26 cellular contexts compared by ENCODE assay signal in the genomic region with DNA sequence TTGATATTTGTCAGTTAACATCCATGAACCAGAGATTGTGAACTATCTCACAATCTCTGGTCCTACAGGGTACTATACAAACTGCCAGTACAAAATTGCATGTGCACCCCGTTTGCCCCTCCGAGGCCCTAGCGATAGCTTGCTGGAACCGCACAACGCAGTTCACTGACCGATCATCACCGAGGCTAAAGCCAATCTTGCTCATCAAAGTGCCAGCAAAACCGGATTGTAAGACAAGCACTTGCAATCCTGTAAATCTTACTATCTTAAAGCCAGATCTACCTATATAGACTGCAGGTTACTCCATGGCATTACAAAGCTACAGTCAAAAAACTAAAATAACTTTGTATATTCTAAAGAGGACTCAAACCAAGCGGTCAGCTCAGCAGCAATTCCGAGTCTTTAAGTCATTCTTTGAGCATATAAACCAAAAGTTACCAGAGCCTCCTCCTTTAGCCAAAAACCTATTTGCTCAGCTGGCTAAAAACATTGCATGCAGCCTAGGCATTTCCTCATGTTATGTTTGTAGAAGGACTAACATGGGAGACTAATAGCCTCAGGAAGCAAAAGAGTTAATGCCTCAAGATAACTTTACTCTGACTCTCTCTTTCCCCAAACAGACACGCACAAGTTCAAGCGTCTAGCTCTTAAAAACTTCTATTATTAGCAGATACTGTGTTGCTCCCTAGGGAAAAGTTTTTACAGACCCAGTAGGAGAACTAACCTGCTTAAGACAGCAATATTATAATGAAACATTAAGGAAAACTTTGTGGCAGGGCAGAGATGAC. TPM values are rescaled to one million over a fixed set of nuclear protein-coding genes. Genes with fewer than 3 reads are reported as not detected.
DNase-seq lines count a peak whose midpoint lies in the region; ATAC-seq, FAIRE-seq and TF ChIP-seq lines count a peak whose summit lies in the region.
"Had no signal": no experiment of that assay in that cellular context is flagged by ENCODE, and none has a peak within 500 bp of the region (broad histone marks: within the 10 kb centered on the region; RNA-seq: fewer than 3 reads in every experiment).

No MANE protein-coding gene starts in this region.

- DNase-seq in left ventricle myocardium inferior, result no peak
- no peak for DNase-seq in left cardiac atrium
- no peak for DNase-seq in GM12878 (ENCODE audit: low read depth, low spot score)
- DNase-seq in glomerular endothelial cell (ENCODE audit: extremely low read depth, low read depth, low spot score), result peak; percentile 56
- no peak for DNase-seq in aorta
- no peak for DNase-seq in NCI-H2029 (lab: John Stamatoyannopoulos, UW)
- no peak for DNase-seq in iPS-NIHi11 (ENCODE audit: low spot score)
- DNase-seq in amniotic stem cell (lab: John Stamatoyannopoulos, UW), result no peak
- DNase-seq: ACHN; activated CD4-positive, alpha-beta T cell treated with anti-CD3 and anti-CD28 coated beads, Interleukin-2, amount 50 U/mL, for 1 hour; activated CD8-positive, alpha-beta memory T cell treated with anti-CD3 and anti-CD28 coated beads, Interleukin-2, amount 50 U/mL, for 48 hours; activated gamma-delta T cell treated with Interleukin-2 at 50 U/mL for 16 hours; CD8-positive, alpha-beta T cell; colonic mucosa; foreskin melanocyte; KBM-7; NCI-H2081; NCI-H526 treated with DMSO at 0.1 percent for 48 hours; psoas muscle; SHP77 treated with DMSO at 0.1 percent for 48 hours; stimulated activated CD8-positive, alpha-beta memory T cell treated with anti-CD3 and anti-CD28 coated beads, Interleukin-4, amount 100 ng/mL, for 48 hours; substantia nigra; T-cell had no signal

- no peak for TF ChIP-seq EP300 in GM12878 (IDR thresholded peaks at IDR 0.05; ENCODE audit: borderline replicate concordance in 1 of 2, control insufficient read depth in 1 of 2, low read depth in 2 of 2, low read length in 2 of 2)

- TF ChIP-seq CTCF in left ventricle myocardium inferior (IDR thresholded peaks at IDR 0.05; ENCODE audit: borderline replicate concordance), result no peak
- TF ChIP-seq CTCF in GM12878 (IDR thresholded peaks at IDR 0.05 in 2 of 3, conservative IDR thresholded peaks at IDR 0.05 in 1 of 3; ENCODE audit: control insufficient read depth in 2 of 3, extremely low read depth in 1 of 3, insufficient read depth in 1 of 3, low read depth in 3 of 3, low read length in 3 of 3), result no peak

- TF ChIP-seq POLR2A in GM12878 (IDR thresholded peaks at IDR 0.05; ENCODE audit: low read depth, low read length), result no peak

- CTCF ChIA-PET in GM12878 (lab: Yijun Ruan, JAX), result interaction anchor here (1.0 kb wide), 1 partner anchor 28 kb away, joined by 3 read pairs; no protein-coding TSS in a partner anchor

- H3K4me1 ChIP-seq in left ventricle myocardium inferior (peaks cover 61% of the 10 kb centered on the region), GM12878 (ENCODE audit: control insufficient read depth, insufficient read depth, low read length) (no peaks in the 10 kb centered on the region; the same call in 1 of the 2 replicates), aorta (ENCODE audit: control insufficient read depth in 1 of 2, insufficient read depth in 2 of 2, low read length in 2 of 2) (peaks cover 3 to 18% of the 10 kb centered on the region in 2 donors)
- H3K4me1 ChIP-seq: colonic mucosa, psoas muscle had no signal

- in situ Hi-C loops in GM12878 (cut with MboI), result no loop called here

- no peaks in the 10 kb centered on the region for H3K79me2 ChIP-seq in GM12878 (ENCODE audit: control insufficient read depth, insufficient read depth, low read length)

- SMC1A ChIA-PET in GM12878 (lab: Charles Lee; ENCODE audit: uncharacterized antibody, unreplicated experiment), result interaction anchor here (0.8 kb wide), 1 partner anchor 72 kb away, joined by 4 read pairs; no protein-coding TSS in a partner anchor

- no peak overlapping the region for H3K4me2 ChIP-seq in GM12878 (ENCODE audit: control insufficient read depth, insufficient read depth)
- H3K4me2 ChIP-seq: smooth muscle cell had no signal

- H3K9ac ChIP-seq in GM12878 (ENCODE audit: control insufficient read depth, insufficient read depth, low read length), result no peak overlapping the region

- no peak overlapping the region for H2AFZ ChIP-seq in GM12878 (ENCODE audit: control insufficient read depth, low read depth, low read length)

- no TSS peak for BruUV-seq in GM12878 (replicated peaks; lab: Mats Ljungman, UMichigan)

- TF ChIP-seq RAD21 in GM12878 (IDR thresholded peaks at IDR 0.05; ENCODE audit: insufficient read depth, low read depth, low read length), result no peak

- H3K4me3 ChIP-seq in left ventricle myocardium inferior (peak overlapping the region; percentile 35), GM12878 (no peak overlapping the region), aorta (ENCODE audit: low read length in 2 of 2) (no peak overlapping the region)
- H3K4me3 ChIP-seq: colonic mucosa, psoas muscle, smooth muscle cell, vagina had no signal

- POLR2A ChIA-PET in GM12878 (lab: Charles Lee), result no interaction called here

- intact Hi-C loops in left ventricle myocardium inferior (cut with micrococcal nuclease), result no loop called here
- intact Hi-C loops in left cardiac atrium (cut with DNase I), result no loop called here
- intact Hi-C loops in GM12878 (cut with micrococcal nuclease; ENCODE audit: unreplicated experiment), result no loop called here
- intact Hi-C loops in aorta (cut with DNase I), result no loop called here

- RAD21 ChIA-PET in GM12878 (lab: Charles Lee; ENCODE audit: unreplicated experiment), result no interaction called here

- ATAC-seq in left cardiac atrium (no peak), GM12878 (no peak), aorta (ENCODE audit: low FRiP score) (no peak)
- ATAC-seq: CD8-positive, alpha-beta T cell; HCT116; psoas muscle; T-cell had no signal

- no peaks in the 10 kb centered on the region for H4K20me1 ChIP-seq in GM12878 (ENCODE audit: control insufficient read depth, insufficient read depth)

- H3K27me3 ChIP-seq in left ventricle myocardium inferior (ENCODE audit: low read depth) (no peaks in the 10 kb centered on the region), GM12878 (replicated peaks in 1 of 2; ENCODE audit: control insufficient read depth in 2 of 2, insufficient read depth in 2 of 2, low read length in 1 of 2) (no peaks in the 10 kb centered on the region), aorta (ENCODE audit: control insufficient read depth in 1 of 2, insufficient read depth in 2 of 2, low read length in 1 of 2) (no peaks in the 10 kb centered on the region)
- H3K27me3 ChIP-seq: colonic mucosa, vagina had no signal

- H3K36me3 ChIP-seq in left ventricle myocardium inferior (no peaks in the 10 kb centered on the region), GM12878 (ENCODE audit: control insufficient read depth in 2 of 2, insufficient read depth in 2 of 2, low read length in 1 of 2) (no peaks in the 10 kb centered on the region), aorta (ENCODE audit: control insufficient read depth in 1 of 2, insufficient read depth in 2 of 2, low read length in 1 of 2) (no peaks in the 10 kb centered on the region)
- H3K36me3 ChIP-seq: colonic mucosa, vagina had no signal

- WGBS in GM12878 (ENCODE audit: insufficient coverage, insufficient replicate concordance, low lambda C conversion rate, missing lambda C conversion rate), result 55% methylated on average over 12 of the region's 12 CpGs
- WGBS in aorta, 2 donors, result 2 to 9% methylated on average over 12 of the region's 12 CpGs

- no peak for FAIRE-seq in GM12878 (lab: Jason Lieb, UNC)

- peak overlapping the region; percentile 56 for H3K27ac ChIP-seq in left ventricle myocardium inferior (replicated peaks)
- no peak overlapping the region for H3K27ac ChIP-seq in GM12878 (ENCODE audit: control insufficient read depth, insufficient read depth)
- peak overlapping the region; percentile 47 to 50 for H3K27ac ChIP-seq in aorta (ENCODE audit: low read depth in 1 of 2, low read length in 2 of 2)
- H3K27ac ChIP-seq: colonic mucosa, psoas muscle, vagina had no signal

- H3K9me3 ChIP-seq in left ventricle myocardium inferior (replicated peaks) (no peaks in the 10 kb centered on the region), GM12878 (replicated peaks; ENCODE audit: control insufficient read depth, insufficient read depth, low read length) (no peaks in the 10 kb centered on the region), aorta (ENCODE audit: control insufficient read depth, low read length) (no peaks in the 10 kb centered on the region)
- H3K9me3 ChIP-seq: colonic mucosa, psoas muscle, vagina had no signal

RNA-seq across cellular contexts. Expression of a gene that starts 30.7 kb away (rescaled TPM):
- total RNA-seq in left ventricle myocardium inferior (73.1 TPM), left cardiac atrium (10 to 100 TPM; 56.6 to 63.5 TPM), GM12878 (2014; rRNA removed) (6.6 and 7.6 TPM in 2 replicates), GM12878 (2014; rRNA removed; fragmentation: Illumina TruSeq; extraction: Trizol) (7.0 and 7.5 TPM in 2 replicates), GM12878 (2021) (17.5 and 17.8 TPM in 2 replicates), glomerular endothelial cell (31.9 and 67.0 TPM in 2 replicates), aorta (10 to 100 TPM; 62.0 to 81.4 TPM)
- 11.0 and 15.9 TPM in 2 replicates for total RNA-seq in GM12878 (2013; cell fraction: nucleolus; rRNA removed)
- 6.4 TPM for polyA plus RNA-seq in GM12878 (2011; ENCODE audit: low read depth)
- polyA plus RNA-seq in GM12878 (2011; rRNA removed) (2.5 and 4.5 TPM in 2 replicates), GM12878 (2014; fragmentation: Illumina TruSeq; extraction: Trizol) (7.4 and 10.9 TPM in 2 replicates), GM12878 (2014; fragmentation: Nextera tagmentation; extraction: Ambion mirVana) (1 to 10 TPM; 1.1 to 2.1 TPM), GM12878 (2014; rRNA removed) (7.9 and 9.6 TPM in 2 replicates), GM12878 (2016; fragmentation: Nextera tagmentation; extraction: Ambion mirVana) (1 to 10 TPM; 4.9 to 5.4 TPM), aorta (10 to 100 TPM; 10.9 to 56.9 TPM)
- 3.3 and 4.3 TPM in 2 replicates for polyA plus RNA-seq in GM12878 (2011; cell fraction: cytosol; rRNA removed)
- 5.9 and 8.1 TPM in 2 replicates for polyA plus RNA-seq in GM12878 (2011; cell fraction: nucleus; rRNA removed)
- polyA plus RNA-seq in GM12878 (2012), result 4.9 and 7.9 TPM in 2 replicates
- polyA minus RNA-seq in GM12878 (2011; rRNA and poly(A)+ RNA removed), result 7.9 and 11.6 TPM in 2 replicates
- 4.8 and 6.0 TPM in 2 replicates for polyA minus RNA-seq in GM12878 (2011; cell fraction: cytosol; rRNA and poly(A)+ RNA removed)
- 2.4 and 5.0 TPM in 2 replicates for polyA minus RNA-seq in GM12878 (2011; cell fraction: nucleus; rRNA and poly(A)+ RNA removed)

RNA-seq across cellular contexts. Expression of a gene that starts 31.2 kb away (rescaled TPM):
- total RNA-seq in left ventricle myocardium inferior (121 TPM), left cardiac atrium (10 to 100 TPM; 76.0 to 89.7 TPM), GM12878 (2014; rRNA removed) (113 and 127 TPM in 2 replicates), GM12878 (2014; rRNA removed; fragmentation: Illumina TruSeq; extraction: Trizol) (92.1 and 102 TPM in 2 replicates), GM12878 (2021) (96.5 and 102 TPM in 2 replicates), glomerular endothelial cell (47.5 and 76.8 TPM in 2 replicates), aorta (10 to 100 TPM; 31.7 to 37.0 TPM)
- total RNA-seq in GM12878 (2013; cell fraction: nucleolus; rRNA removed), result 18.4 and 19.7 TPM in 2 replicates
- 31.3 TPM for polyA plus RNA-seq in GM12878 (2011; ENCODE audit: low read depth)
- polyA plus RNA-seq in GM12878 (2011; rRNA removed) (85.8 and 131 TPM in 2 replicates), GM12878 (2014; fragmentation: Illumina TruSeq; extraction: Trizol) (69.3 and 86.6 TPM in 2 replicates), GM12878 (2014; fragmentation: Nextera tagmentation; extraction: Ambion mirVana) (100 to 1,000 TPM; 194 to 283 TPM), GM12878 (2014; rRNA removed) (129 and 140 TPM in 2 replicates), GM12878 (2016; fragmentation: Nextera tagmentation; extraction: Ambion mirVana) (100 to 1,000 TPM; 247 to 256 TPM), aorta (10 to 100 TPM; 51.7 to 69.7 TPM)
- 75.5 and 105 TPM in 2 replicates for polyA plus RNA-seq in GM12878 (2011; cell fraction: cytosol; rRNA removed)
- 58.2 and 61.3 TPM in 2 replicates for polyA plus RNA-seq in GM12878 (2011; cell fraction: nucleus; rRNA removed)
- polyA plus RNA-seq in GM12878 (2012), result 70.0 and 75.5 TPM in 2 replicates
- 37.8 and 45.4 TPM in 2 replicates for polyA minus RNA-seq in GM12878 (2011; rRNA and poly(A)+ RNA removed)
- polyA minus RNA-seq in GM12878 (2011; cell fraction: cytosol; rRNA and poly(A)+ RNA removed), result 17.0 and 25.8 TPM in 2 replicates
- polyA minus RNA-seq in GM12878 (2011; cell fraction: nucleus; rRNA and poly(A)+ RNA removed), result 24.1 and 43.1 TPM in 2 replicates

RNA-seq across cellular contexts. Expression of a gene that starts 31.3 kb away (rescaled TPM):
- 13.2 TPM for total RNA-seq in left ventricle myocardium inferior
- total RNA-seq in left cardiac atrium, result 1 to 10 TPM; 8.2 to 9.0 TPM
- total RNA-seq in GM12878 (2013; cell fraction: nucleolus; rRNA removed), result 29.3 and 43.7 TPM in 2 replicates
- 7.5 and 7.8 TPM in 2 replicates for total RNA-seq in GM12878 (2014; rRNA removed)
- 6.3 and 7.4 TPM in 2 replicates for total RNA-seq in GM12878 (2014; rRNA removed; fragmentation: Illumina TruSeq; extraction: Trizol)
- total RNA-seq in GM12878 (2021), result 17.1 and 20.1 TPM in 2 replicates
- polyA plus RNA-seq in GM12878 (2011; ENCODE audit: low read depth), result 3.4 TPM
- 7.6 and 12.8 TPM in 2 replicates for polyA plus RNA-seq in GM12878 (2011; rRNA removed)
- 8.4 and 10.5 TPM in 2 replicates for polyA plus RNA-seq in GM12878 (2011; cell fraction: cytosol; rRNA removed)
- polyA plus RNA-seq in GM12878 (2011; cell fraction: nucleus; rRNA removed), result 56.2 and 70.0 TPM in 2 replicates
- polyA plus RNA-seq in GM12878 (2012), result 6.9 and 7.0 TPM in 2 replicates
- 5.7 and 9.8 TPM in 2 replicates for polyA plus RNA-seq in GM12878 (2014; fragmentation: Illumina TruSeq; extraction: Trizol)
- 1 to 10 TPM; 1.4 to 1.6 TPM for polyA plus RNA-seq in GM12878 (2014; fragmentation: Nextera tagmentation; extraction: Ambion mirVana)
- polyA plus RNA-seq in GM12878 (2014; rRNA removed), result 13.4 and 13.9 TPM in 2 replicates
- 10 to 100 TPM; 12.6 to 13.2 TPM for polyA plus RNA-seq in GM12878 (2016; fragmentation: Nextera tagmentation; extraction: Ambion mirVana)
- polyA minus RNA-seq in GM12878 (2011; rRNA and poly(A)+ RNA removed), result 9.9 and 13.0 TPM in 2 replicates
- polyA minus RNA-seq in GM12878 (2011; cell fraction: cytosol; rRNA and poly(A)+ RNA removed), result 5.6 and 6.4 TPM in 2 replicates
- polyA minus RNA-seq in GM12878 (2011; cell fraction: nucleus; rRNA and poly(A)+ RNA removed), result 19.2 and 31.2 TPM in 2 replicates
- total RNA-seq in glomerular endothelial cell, result 12.9 and 17.7 TPM in 2 replicates
- 10 to 100 TPM; 24.6 to 33.6 TPM for total RNA-seq in aorta
- 10 to 100 TPM in 1 of 2 donors, 1 to 10 TPM in 1; 5.6 to 64.7 TPM for polyA plus RNA-seq in aorta
